In the genomic region with DNA sequence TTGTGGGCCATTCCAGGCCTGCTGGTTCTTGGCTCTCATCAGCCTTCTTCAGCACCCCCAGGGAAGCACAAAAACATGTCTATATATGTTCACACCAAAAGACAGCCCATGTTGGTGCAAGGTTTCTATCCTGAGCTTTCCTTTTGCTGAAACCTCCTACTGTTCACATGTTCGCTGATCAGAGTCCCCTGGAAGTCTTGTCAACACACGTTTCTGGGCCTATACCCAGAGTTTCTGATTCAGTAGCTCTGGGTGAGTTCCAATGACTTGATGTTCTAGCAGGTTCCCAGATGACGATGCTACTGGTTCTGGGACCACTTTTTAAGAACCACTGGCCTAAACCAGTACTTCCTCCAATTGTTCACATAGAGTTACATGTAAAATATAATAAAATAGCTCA, we compare ENCODE assay signal across 25 cellular contexts. TPM values are rescaled to one million over a fixed set of nuclear protein-coding genes. Genes with fewer than 3 reads are reported as not detected.
"Had no signal": no experiment of that assay in that cellular context is flagged by ENCODE, and none has a peak within 500 bp of the region (broad histone marks: within the 10 kb centered on the region; RNA-seq: fewer than 3 reads in every experiment).

No MANE protein-coding gene starts in this region.

- H3K9me3 ChIP-seq: gastroesophageal sphincter, neutrophil, sigmoid colon, SK-N-SH, testis, upper lobe of right lung had no signal

- H3K27ac ChIP-seq: cardiac muscle cell, gastroesophageal sphincter, neutrophil, parathyroid adenoma, sigmoid colon, testis, upper lobe of right lung, WERI-Rb-1 had no signal

- H3K27me3 Mint-ChIP-seq: activated naive CD8-positive, alpha-beta T cell; stimulated activated naive B cell treated with anti-CD40 and anti-IgM and Interleukin-4, amounts not matched to agents 10 μg/mL and 1 μg/mL and 100 μg/mL, for 72 hours had no signal

- H3K4me1 Mint-ChIP-seq: memory B cell, nephron had no signal

- H3K4me3 Mint-ChIP-seq: activated naive CD8-positive, alpha-beta T cell; memory B cell; nephron; stimulated activated naive B cell treated with anti-CD40 and anti-IgM and Interleukin-4, amounts not matched to agents 10 μg/mL and 1 μg/mL and 100 μg/mL, for 72 hours; T-helper 2 cell treated with Interferon-gamma antibody and Interleukin-4, amounts not matched to agents 5 μg/mL and 100 μg/mL, for 36 hours had no signal

- H3K27me3 ChIP-seq: cardiac muscle cell, gastroesophageal sphincter, neutrophil, sigmoid colon, testis, upper lobe of right lung had no signal

- H3K36me3 ChIP-seq: cardiac muscle cell, gastroesophageal sphincter, neutrophil, sigmoid colon, upper lobe of right lung, WERI-Rb-1 had no signal

- H3K27ac Mint-ChIP-seq: activated naive CD8-positive, alpha-beta T cell; activated T-helper 2 cell treated with anti-CD3 and anti-CD28 coated beads, Interferon-gamma antibody, Interleukin-2, Interleukin-4, amounts not matched to agents 10 μg/mL and 5 μg/mL and 100 μg/mL, durations not matched to agents 14 hours and 24 hours and 36 hours; memory B cell; nephron; stimulated activated naive B cell treated with anti-CD40 and anti-IgM and Interleukin-4, amounts not matched to agents 10 μg/mL and 1 μg/mL and 100 μg/mL, for 72 hours; T-helper 2 cell treated with Interferon-gamma antibody and Interleukin-4, amounts not matched to agents 5 μg/mL and 100 μg/mL, for 36 hours had no signal

- H3K9me3 Mint-ChIP-seq: activated T-helper 2 cell treated with anti-CD3 and anti-CD28 coated beads, Interferon-gamma antibody, Interleukin-2, Interleukin-4, amounts not matched to agents 10 μg/mL and 5 μg/mL and 100 μg/mL, durations not matched to agents 14 hours and 24 hours and 36 hours; memory B cell; nephron; stimulated activated naive B cell treated with anti-CD40 and anti-IgM and Interleukin-4, amounts not matched to agents 10 μg/mL and 1 μg/mL and 100 μg/mL, for 72 hours; T-helper 2 cell treated with Interferon-gamma antibody and Interleukin-4, amounts not matched to agents 5 μg/mL and 100 μg/mL, for 36 hours had no signal

- H3K4me3 ChIP-seq: cardiac muscle cell, gastroesophageal sphincter, sigmoid colon, testis, upper lobe of right lung had no signal

- H3K4me1 ChIP-seq: parathyroid adenoma, testis, upper lobe of right lung had no signal

- ATAC-seq: gastroesophageal sphincter; stimulated activated naive B cell treated with anti-CD40 and anti-IgM and Interleukin-4, amounts not matched to agents 10 μg/mL and 1 μg/mL and 100 μg/mL, for 72 hours; upper lobe of right lung had no signal

- DNase-seq: activated CD4-positive, alpha-beta T cell treated with anti-CD3 and anti-CD28 coated beads, Interleukin-2, amount 50 U/mL, for 1 hour; activated CD4-positive, CD25-positive, alpha-beta regulatory T cell treated with anti-CD3 and anti-CD28 coated beads, Interleukin-2, amount 50 U/mL, for 72 hours; activated naive CD4-positive, alpha-beta T cell; activated T-cell treated with anti-CD3 and anti-CD28 coated beads, Interleukin-2, amount 50 U/mL, for 1 hour; cortex of kidney; head of caudate nucleus; hypothalamus; sigmoid colon; SK-N-SH; stimulated activated CD4-positive, alpha-beta T cell treated with anti-CD3 and anti-CD28 coated beads, Interleukin-2, amount 100 ng/mL, for 48 hours; stimulated activated CD8-positive, alpha-beta memory T cell treated with anti-CD3 and anti-CD28 coated beads, Interleukin-4, amount 100 ng/mL, for 48 hours; stimulated activated naive B cell treated with anti-CD40 and anti-IgM and Interleukin-4, amounts not matched to agents 10 μg/mL and 1 μg/mL and 100 μg/mL, for 72 hours; testis; upper lobe of right lung; WERI-Rb-1 had no signal

- H3K36me3 Mint-ChIP-seq: activated naive CD8-positive, alpha-beta T cell; memory B cell; stimulated activated naive B cell treated with anti-CD40 and anti-IgM and Interleukin-4, amounts not matched to agents 10 μg/mL and 1 μg/mL and 100 μg/mL, for 72 hours had no signal

RNA-seq across cellular contexts. Expression of a gene that starts 46.0 kb away (rescaled TPM):
- total RNA-seq: activated T-helper 2 cell treated with anti-CD3 and anti-CD28 coated beads, Interferon-gamma antibody, Interleukin-2, Interleukin-4, amounts not matched to agents 10 μg/mL and 5 μg/mL and 100 μg/mL, durations not matched to agents 14 hours and 24 hours and 36 hours; cardiac muscle cell; myocyte had no signal
- polyA plus RNA-seq: cardiac muscle cell had no signal
